ENCODE assay signal across 1 cellular context in genomic region chr11:66950113-66950535, GRCh38.
TF ChIP-seq lines count a peak whose summit lies in the region.

No MANE protein-coding gene starts in this region.

TF ChIP-seq in K562, 482 proteins besides CTCF, POLR2A, EP300 and RAD21 (continued from another document and continues in another):
- no peak for TF ChIP-seq CHD7 (IDR thresholded peaks at IDR 0.05; ENCODE audit: low read depth, low read length)
- TF ChIP-seq PPARD (CRISPR knock-in tag; IDR thresholded peaks at IDR 0.05), result no peak
- no peak for TF ChIP-seq PHF8 (IDR thresholded peaks at IDR 0.05; ENCODE audit: borderline replicate concordance, low read length)
- TF ChIP-seq SMC3 (conservative IDR thresholded peaks at IDR 0.05; ENCODE audit: insufficient read depth, low read depth, low read length), result no peak
- TF ChIP-seq MAX (CRISPR knock-in tag; IDR thresholded peaks at IDR 0.05), result peak; percentile 45; the same call in 1 of the 2 replicates
- no peak for TF ChIP-seq HDAC2 (IDR thresholded peaks at IDR 0.05)
- no peak for TF ChIP-seq HMGN3 (IDR thresholded peaks at IDR 0.05; ENCODE audit: borderline replicate concordance, extremely low read depth, insufficient read length, low read depth, low read length)
- no peak for TF ChIP-seq HNRNPH1 (optimal IDR thresholded peaks at IDR 0.05; ENCODE audit: low read depth, low read length)
- TF ChIP-seq EHMT2 (IDR thresholded peaks at IDR 0.05), result no peak
- no peak for TF ChIP-seq ZNF277 (CRISPR knock-in tag; IDR thresholded peaks at IDR 0.05; ENCODE audit: borderline replicate concordance)
- TF ChIP-seq RHOXF2B (CRISPR knock-in tag; conservative IDR thresholded peaks at IDR 0.05), result no peak
- no peak for TF ChIP-seq ZFP91 (CRISPR knock-in tag; IDR thresholded peaks at IDR 0.05)
- TF ChIP-seq CBFA2T2 (conservative IDR thresholded peaks at IDR 0.05), result no peak
- no peak for TF ChIP-seq BRF2 (IDR thresholded peaks at IDR 0.05; ENCODE audit: borderline replicate concordance, insufficient read depth, insufficient read length)
- no peak for TF ChIP-seq PRMT5 (CRISPR knock-in tag; IDR thresholded peaks at IDR 0.05)
- TF ChIP-seq ZNF3 (CRISPR knock-in tag; IDR thresholded peaks at IDR 0.05), result no peak
- TF ChIP-seq GATAD2B (IDR thresholded peaks at IDR 0.05; ENCODE audit: borderline replicate concordance), result no peak
- TF ChIP-seq FOXM1 (IDR thresholded peaks at IDR 0.05; ENCODE audit: low read depth), result no peak
- no peak for TF ChIP-seq FOXM1 (CRISPR knock-in tag; IDR thresholded peaks at IDR 0.05; ENCODE audit: low read depth)
- no peak for TF ChIP-seq ZBTB12 (CRISPR knock-in tag; IDR thresholded peaks at IDR 0.05)
- TF ChIP-seq MYNN (IDR thresholded peaks at IDR 0.05), result no peak
- no peak for TF ChIP-seq MYNN (CRISPR knock-in tag; IDR thresholded peaks at IDR 0.05)
- TF ChIP-seq RBBP5 (IDR thresholded peaks at IDR 0.05; ENCODE audit: borderline replicate concordance, insufficient read depth, low read length, poor library complexity, severe bottlenecking), result no peak
- no peak for TF ChIP-seq ELF4 (CRISPR knock-in tag; IDR thresholded peaks at IDR 0.05)
- TF ChIP-seq SIN3B (IDR thresholded peaks at IDR 0.05; ENCODE audit: low read depth), result no peak; the same call in 1 of the 2 replicates
- no peak for TF ChIP-seq PRDM10 (IDR thresholded peaks at IDR 0.05; ENCODE audit: partially characterized antibody)
- no peak for TF ChIP-seq U2AF1 (optimal IDR thresholded peaks at IDR 0.05; ENCODE audit: low read depth, low read length)
- TF ChIP-seq PCBP2 (IDR thresholded peaks at IDR 0.05; ENCODE audit: low read depth, low read length, poor library complexity, severe bottlenecking), result no peak
- TF ChIP-seq SMAD4 (CRISPR knock-in tag; conservative IDR thresholded peaks at IDR 0.05), result 0 out of 2 replicates have a peak, but pooled peaks have one; percentile 29
- no peak for TF ChIP-seq RFX7 (CRISPR knock-in tag; IDR thresholded peaks at IDR 0.05)
- no peak for TF ChIP-seq HNRNPL (IDR thresholded peaks at IDR 0.05; ENCODE audit: low read depth, low read length)
- no peak for TF ChIP-seq ZNF431 (CRISPR knock-in tag; IDR thresholded peaks at IDR 0.05)
- TF ChIP-seq NBN (IDR thresholded peaks at IDR 0.05; ENCODE audit: low read depth), result peak; percentile 59; the same call in 1 of the 2 replicates
- no peak for TF ChIP-seq ZMIZ1 (IDR thresholded peaks at IDR 0.05; ENCODE audit: low read depth in 2 of 2, low read length in 2 of 2)
- TF ChIP-seq FOXJ2 (tag; IDR thresholded peaks at IDR 0.05), result 0 out of 2 replicates have a peak, but pooled peaks have one; percentile 39
- peak; percentile 93 for TF ChIP-seq NFE2 (IDR thresholded peaks at IDR 0.05; ENCODE audit: low read depth)
